ENCODE assay signal across 9 cellular contexts in the genomic region with DNA sequence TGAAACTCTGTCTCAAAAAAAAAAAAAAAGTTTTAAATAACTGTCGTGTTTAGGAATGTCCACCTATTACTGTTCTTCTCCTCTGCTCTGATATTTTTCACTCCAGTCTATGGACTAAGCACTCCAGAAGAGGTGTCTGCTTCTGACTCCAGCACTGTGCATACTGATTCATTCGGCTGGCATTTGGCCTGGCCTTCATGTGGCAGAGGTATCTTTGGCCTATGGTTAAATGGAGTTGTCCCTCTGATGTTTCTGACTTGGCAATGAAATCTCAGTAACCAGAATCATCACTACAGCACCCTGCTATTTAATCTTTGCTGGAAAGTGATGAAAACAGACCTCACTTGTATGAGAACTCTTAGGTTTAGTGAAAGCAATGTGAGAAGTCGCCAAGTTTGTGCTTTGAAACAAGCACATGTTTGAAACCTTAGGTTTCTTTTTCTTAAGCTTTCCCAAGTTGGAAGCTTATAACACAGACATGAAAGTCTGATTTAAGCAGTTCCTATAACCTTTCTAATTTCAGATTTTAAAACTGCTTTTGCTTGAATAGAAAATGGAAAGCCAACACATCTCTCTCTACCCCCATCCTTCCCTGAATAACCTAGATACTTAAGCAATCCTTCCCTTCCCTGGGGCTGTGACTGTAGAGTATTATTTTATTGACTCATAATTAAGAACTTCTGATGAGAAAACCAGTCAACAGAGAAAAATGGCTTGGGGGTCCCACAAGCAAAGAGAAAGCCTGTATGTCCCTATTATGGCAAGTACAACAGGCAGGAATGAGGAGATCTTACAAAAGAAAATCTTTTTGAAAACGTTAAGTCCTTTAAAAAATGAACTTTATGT.
DNase-seq lines count a peak whose midpoint lies in the region; ATAC-seq and FAIRE-seq lines count a peak whose summit lies in the region.
"Had no signal": no experiment of that assay in that cellular context is flagged by ENCODE, and none has a peak within 500 bp of the region (broad histone marks: within the 10 kb centered on the region; RNA-seq: fewer than 3 reads in every experiment).

No MANE protein-coding gene starts in this region.

- FAIRE-seq in urothelium cell line (lab: Jason Lieb, UNC): no peak

- peak; percentile 56 for ATAC-seq in activated T-helper 17 cell treated with anti-CD3 and anti-CD28 coated beads, Interleukin-2, amount 50 U/mL, for 72 hours (replicated peaks)
- ATAC-seq in GM18867 (IDR thresholded peaks at IDR 0.05; ENCODE audit: unreplicated experiment): no peak
- no peak for ATAC-seq in HG03097 (IDR thresholded peaks at IDR 0.05; ENCODE audit: low FRiP score, unreplicated experiment)

- no peaks in the 10 kb centered on the region for H3K9me3 Mint-ChIP-seq in activated naive CD4-positive, alpha-beta T cell treated with anti-CD3 and anti-CD28 coated beads for 36 hours
- H3K9me3 Mint-ChIP-seq in activated T-helper 17 cell treated with anti-CD3 and anti-CD28 coated beads, Interleukin-2, amount 50 U/mL, for 72 hours: no peaks in the 10 kb centered on the region
- H3K9me3 Mint-ChIP-seq in immature natural killer cell: no peaks in the 10 kb centered on the region

- H3K4me3 Mint-ChIP-seq in activated naive CD4-positive, alpha-beta T cell treated with anti-CD3 and anti-CD28 coated beads for 36 hours: peak overlapping the region; percentile 38
- peak overlapping the region; percentile 55 for H3K4me3 Mint-ChIP-seq in activated T-helper 17 cell treated with anti-CD3 and anti-CD28 coated beads, Interleukin-2, amount 50 U/mL, for 72 hours
- H3K4me3 Mint-ChIP-seq in immature natural killer cell: peak overlapping the region; percentile 55 to 84 (median 60)

- intact Hi-C loops in activated naive CD4-positive, alpha-beta T cell treated with anti-CD3 and anti-CD28 coated beads for 36 hours (cut with micrococcal nuclease): loop anchor here (1.0 to 2.0 kb wide), 7 partner anchors 17 to 155 kb away; a partner anchor contains a TSS

- no peaks in the 10 kb centered on the region for H3K27me3 Mint-ChIP-seq in activated naive CD4-positive, alpha-beta T cell treated with anti-CD3 and anti-CD28 coated beads for 36 hours (ENCODE audit: low read depth)
- H3K27me3 Mint-ChIP-seq in activated T-helper 17 cell treated with anti-CD3 and anti-CD28 coated beads, Interleukin-2, amount 50 U/mL, for 72 hours: no peaks in the 10 kb centered on the region
- H3K27me3 Mint-ChIP-seq in immature natural killer cell (ENCODE audit: low read depth in 3 of 3): peaks cover 0 to 2% (median 0%) of the 10 kb centered on the region in 3 donors

- DNase-seq in activated naive CD4-positive, alpha-beta T cell treated with anti-CD3 and anti-CD28 coated beads for 36 hours: peak; percentile 71
- DNase-seq in activated naive CD4-positive, alpha-beta T cell treated with anti-CD3 and anti-CD28 coated beads, Interleukin-2, amount 50 U/mL, for 16 hours: no peak
- no peak for DNase-seq in immature natural killer cell
- peak; percentile 55 for DNase-seq in urothelium cell line (ENCODE audit: low spot score)
- DNase-seq in activated CD4-positive, CD25-positive, alpha-beta regulatory T cell treated with anti-CD3 and anti-CD28 coated beads, Interleukin-2, amount 50 U/mL, for 72 hours: no peak
- DNase-seq: DMS79 had no signal

- CTCF ChIA-PET in activated naive CD4-positive, alpha-beta T cell treated with anti-CD3 and anti-CD28 coated beads for 36 hours (lab: Charles Lee): interaction anchor here (0.5 to 2.0 kb wide), 6 partner anchors 10 to 343 kb away, joined by 3 to 7 read pairs (median 4); no protein-coding TSS in a partner anchor

- peaks cover 88% of the 10 kb centered on the region for H3K4me1 Mint-ChIP-seq in activated naive CD4-positive, alpha-beta T cell treated with anti-CD3 and anti-CD28 coated beads for 36 hours (ENCODE audit: low read depth)
- H3K4me1 Mint-ChIP-seq in activated T-helper 17 cell treated with anti-CD3 and anti-CD28 coated beads, Interleukin-2, amount 50 U/mL, for 72 hours: peaks cover 34% of the 10 kb centered on the region
- H3K4me1 Mint-ChIP-seq in immature natural killer cell: peaks cover 39 to 63% of the 10 kb centered on the region in 2 donors

- peaks cover 7% of the 10 kb centered on the region for H3K36me3 Mint-ChIP-seq in activated naive CD4-positive, alpha-beta T cell treated with anti-CD3 and anti-CD28 coated beads for 36 hours (ENCODE audit: low read depth)
- peaks cover 6% of the 10 kb centered on the region for H3K36me3 Mint-ChIP-seq in activated T-helper 17 cell treated with anti-CD3 and anti-CD28 coated beads, Interleukin-2, amount 50 U/mL, for 72 hours (ENCODE audit: low read depth)
- H3K36me3 Mint-ChIP-seq in immature natural killer cell: peaks cover 0 to 11% (median 4%) of the 10 kb centered on the region in 3 donors

- H3K27ac Mint-ChIP-seq in activated naive CD4-positive, alpha-beta T cell treated with anti-CD3 and anti-CD28 coated beads for 36 hours: peak overlapping the region; percentile 92
- H3K27ac Mint-ChIP-seq in activated T-helper 17 cell treated with anti-CD3 and anti-CD28 coated beads, Interleukin-2, amount 50 U/mL, for 72 hours: peak overlapping the region; percentile 55
- peak overlapping the region; percentile 14 to 95 (median 78) for H3K27ac Mint-ChIP-seq in immature natural killer cell

Comparison
In these comparisons a context has a peak if more than half of its experiments do, and no peak if none do; other contexts are left out.
1. DNase-seq: peak in activated naive CD4-positive, alpha-beta T cell treated with anti-CD3 and anti-CD28 coated beads for 36 hours (single experiment) and urothelium cell line (single experiment); none in activated naive CD4-positive, alpha-beta T cell treated with anti-CD3 and anti-CD28 coated beads, Interleukin-2, amount 50 U/mL, for 16 hours (single experiment), immature natural killer cell (0 of 3) and activated CD4-positive, CD25-positive, alpha-beta regulatory T cell treated with anti-CD3 and anti-CD28 coated beads, Interleukin-2, amount 50 U/mL, for 72 hours (single experiment).
2. Peak in every context shown above with its lines, with median percentiles within 50 percentile points of each other: H3K27ac Mint-ChIP-seq and H3K4me3 Mint-ChIP-seq.